In genomic region chr2:168210898-168211570, GRCh38 we compare ENCODE assay signal across 9 cellular contexts. TPM values are rescaled to one million over a fixed set of nuclear protein-coding genes. Genes with fewer than 3 reads are reported as not detected.
A peak's percentile ranks its signal among the peaks of the same experiment; 100 is the strongest.
DNase-seq lines count a peak whose midpoint lies in the region; ATAC-seq and TF ChIP-seq lines count a peak whose summit lies in the region.
"Had no signal": no experiment of that assay in that cellular context is flagged by ENCODE, and none has a peak within 500 bp of the region (broad histone marks: within the 10 kb centered on the region; RNA-seq: fewer than 3 reads in every experiment).

No MANE protein-coding gene starts in this region.

- intact Hi-C loops in activated T-helper 1 cell treated with anti-CD3 and anti-CD28 coated beads, Interleukin-12 subunit alpha, Interleukin-12 subunit beta, Interleukin-2, Interleukin-4 antibody, amounts not matched to agents 30 ng/mL and 10 ng/mL and 1 ng/mL, durations not matched to agents 14 hours and 24 hours and 36 hours (cut with micrococcal nuclease), result loop anchor here (1.0 kb wide), 7 partner anchors 17 to 284 kb away; partner anchors contain the start of gene CERS6

- H3K9ac ChIP-seq in KMS-11, result no peak overlapping the region
- H3K9ac ChIP-seq: BLaER1 had no signal

- no peak overlapping the region for H2AFZ ChIP-seq in KMS-11 (ENCODE audit: low read depth)

- no peak overlapping the region for H3K4me3 ChIP-seq in KMS-11 (IDR thresholded peaks at IDR 0.05; ENCODE audit: insufficient read depth, low read depth, low read length)
- H3K4me3 ChIP-seq: BLaER1 had no signal

- H3K36me3 ChIP-seq in KMS-11 (ENCODE audit: insufficient read depth), result no peaks in the 10 kb centered on the region

- DNase-seq in activated CD4-positive, CD25-positive, alpha-beta regulatory T cell treated with anti-CD3 and anti-CD28 coated beads, Interleukin-2, amount 50 U/mL, for 72 hours, result no peak
- no peak for DNase-seq in activated T-helper 1 cell treated with anti-CD3 and anti-CD28 coated beads, Interleukin-12 subunit alpha, Interleukin-12 subunit beta, Interleukin-2, Interleukin-4 antibody, amounts not matched to agents 30 ng/mL and 10 ng/mL and 1 ng/mL, durations not matched to agents 14 hours and 24 hours and 36 hours (ENCODE audit: low spot score)
- peak; percentile 99 for DNase-seq in kidney tubule cell (ENCODE audit: low spot score)
- DNase-seq in NCI-H2107 (lab: John Stamatoyannopoulos, UW), result no peak

- peaks cover 20% of the 10 kb centered on the region for H3K4me1 ChIP-seq in KMS-11 (ENCODE audit: low read depth, poor library complexity, severe bottlenecking)

- H3K4me3 Mint-ChIP-seq in activated T-helper 1 cell treated with anti-CD3 and anti-CD28 coated beads, Interleukin-12 subunit alpha, Interleukin-12 subunit beta, Interleukin-2, Interleukin-4 antibody, amounts not matched to agents 30 ng/mL and 10 ng/mL and 1 ng/mL, durations not matched to agents 14 hours and 24 hours and 36 hours, result no peak overlapping the region

- H3K36me3 Mint-ChIP-seq in activated T-helper 1 cell treated with anti-CD3 and anti-CD28 coated beads, Interleukin-12 subunit alpha, Interleukin-12 subunit beta, Interleukin-2, Interleukin-4 antibody, amounts not matched to agents 30 ng/mL and 10 ng/mL and 1 ng/mL, durations not matched to agents 14 hours and 24 hours and 36 hours (ENCODE audit: low read depth), result peaks cover 9% of the 10 kb centered on the region

- no peaks in the 10 kb centered on the region for H3K79me2 ChIP-seq in KMS-11 (ENCODE audit: insufficient read depth, low read depth)

- TF ChIP-seq CTCF in KMS-11 (conservative IDR thresholded peaks at IDR 0.05; ENCODE audit: low read depth, low read length), result no peak

- peak; percentile 73 to 79 for ATAC-seq in activated CD4-positive, CD25-positive, alpha-beta regulatory T cell treated with anti-CD3 and anti-CD28 coated beads, Interleukin-2, amount 50 U/mL, for 24 hours
- ATAC-seq in GM21381 (IDR thresholded peaks at IDR 0.05; ENCODE audit: unreplicated experiment) (no peak), GM21367 (IDR thresholded peaks at IDR 0.05; ENCODE audit: unreplicated experiment) (no peak)

- no peaks in the 10 kb centered on the region for H4K20me1 ChIP-seq in KMS-11 (ENCODE audit: insufficient read depth)

- no peaks in the 10 kb centered on the region for H3K9me3 Mint-ChIP-seq in activated T-helper 1 cell treated with anti-CD3 and anti-CD28 coated beads, Interleukin-12 subunit alpha, Interleukin-12 subunit beta, Interleukin-2, Interleukin-4 antibody, amounts not matched to agents 30 ng/mL and 10 ng/mL and 1 ng/mL, durations not matched to agents 14 hours and 24 hours and 36 hours

- H3K4me1 Mint-ChIP-seq in activated T-helper 1 cell treated with anti-CD3 and anti-CD28 coated beads, Interleukin-12 subunit alpha, Interleukin-12 subunit beta, Interleukin-2, Interleukin-4 antibody, amounts not matched to agents 30 ng/mL and 10 ng/mL and 1 ng/mL, durations not matched to agents 14 hours and 24 hours and 36 hours (ENCODE audit: low read depth), result peaks cover 53% of the 10 kb centered on the region

- peak overlapping the region; percentile 85 for H3K27ac Mint-ChIP-seq in activated T-helper 1 cell treated with anti-CD3 and anti-CD28 coated beads, Interleukin-12 subunit alpha, Interleukin-12 subunit beta, Interleukin-2, Interleukin-4 antibody, amounts not matched to agents 30 ng/mL and 10 ng/mL and 1 ng/mL, durations not matched to agents 14 hours and 24 hours and 36 hours

- H3K27ac ChIP-seq in KMS-11, result no peak overlapping the region
- H3K27ac ChIP-seq: BLaER1 had no signal

- H3K27me3 ChIP-seq in KMS-11 (ENCODE audit: insufficient read depth, low read depth), result no peaks in the 10 kb centered on the region
- H3K27me3 ChIP-seq: BLaER1 had no signal

- no peaks in the 10 kb centered on the region for H3K27me3 Mint-ChIP-seq in activated T-helper 1 cell treated with anti-CD3 and anti-CD28 coated beads, Interleukin-12 subunit alpha, Interleukin-12 subunit beta, Interleukin-2, Interleukin-4 antibody, amounts not matched to agents 30 ng/mL and 10 ng/mL and 1 ng/mL, durations not matched to agents 14 hours and 24 hours and 36 hours (ENCODE audit: insufficient read depth)

- H3K4me2 ChIP-seq in KMS-11, result peak overlapping the region; percentile 7; the same call in 1 of the 2 replicates
- H3K4me2 ChIP-seq: BLaER1 had no signal

RNA-seq across cellular contexts. Expression of gene STK39, which starts 36.4 kb away (rescaled TPM):
- 32.6 and 34.9 TPM in 2 replicates for total RNA-seq in activated T-helper 1 cell treated with anti-CD3 and anti-CD28 coated beads, Interleukin-12 subunit alpha, Interleukin-12 subunit beta, Interleukin-2, Interleukin-4 antibody, amounts not matched to agents 30 ng/mL and 10 ng/mL and 1 ng/mL, durations not matched to agents 14 hours and 24 hours and 36 hours

Comparison
In these comparisons a context has a peak if more than half of its experiments do, and no peak if none do; other contexts are left out.
1. ATAC-seq: peak in activated CD4-positive, CD25-positive, alpha-beta regulatory T cell treated with anti-CD3 and anti-CD28 coated beads, Interleukin-2, amount 50 U/mL, for 24 hours (2 of 2); none in GM21381 (single experiment) and GM21367 (single experiment).